In genomic region chr5:180589771-180590542, GRCh38 we compare ENCODE assay signal across 10 cellular contexts. TPM values are rescaled to one million over a fixed set of nuclear protein-coding genes. Genes with fewer than 3 reads are reported as not detected.
DNase-seq lines count a peak whose midpoint lies in the region; ATAC-seq and TF ChIP-seq lines count a peak whose summit lies in the region.
"Had no signal": no experiment of that assay in that cellular context is flagged by ENCODE, and none has a peak within 500 bp of the region (broad histone marks: within the 10 kb centered on the region; RNA-seq: fewer than 3 reads in every experiment).

No MANE protein-coding gene starts in this region.

- ATAC-seq in left lung (peak; percentile 9), HG03045 (IDR thresholded peaks at IDR 0.05; ENCODE audit: unreplicated experiment) (no peak), HG03280 (IDR thresholded peaks at IDR 0.05; ENCODE audit: unreplicated experiment) (no peak)
- ATAC-seq in activated CD4-positive, CD25-positive, alpha-beta regulatory T cell treated with anti-CD3 and anti-CD28 coated beads, Interleukin-2, amount 50 U/mL, for 24 hours = no peak

- H3K4me1 Mint-ChIP-seq in MCF 10A (ENCODE audit: insufficient read depth, unreplicated experiment) = no peaks in the 10 kb centered on the region
- H3K4me1 Mint-ChIP-seq in activated naive CD8-positive, alpha-beta T cell (ENCODE audit: low read depth) = peaks cover 11% of the 10 kb centered on the region

- peak in 1 of 2 donors; percentile 48 for DNase-seq in breast epithelium (ENCODE audit: low spot score in 2 of 2)
- no peak for DNase-seq in MCF 10A (ENCODE audit: unreplicated experiment)
- peak in 1 of 2 donors; percentile 76 for DNase-seq in left lung
- DNase-seq: AML-193; stimulated activated CD4-positive, alpha-beta T cell treated with anti-CD3 and anti-CD28 coated beads, Interleukin-4, amount 100 ng/mL, for 1 hour had no signal

- TF ChIP-seq POLR2A in breast epithelium (IDR thresholded peaks at IDR 0.05) = no peak

- TF ChIP-seq CTCF in breast epithelium (IDR thresholded peaks at IDR 0.05) (no peak), MCF 10A (IDR thresholded peaks at IDR 0.05; ENCODE audit: unreplicated experiment) (no peak), left lung (IDR thresholded peaks at IDR 0.05) (no peak)

- no peak overlapping the region for H3K27ac Mint-ChIP-seq in MCF 10A (ENCODE audit: low read depth, unreplicated experiment)
- no peak overlapping the region for H3K27ac Mint-ChIP-seq in activated naive CD8-positive, alpha-beta T cell

- H3K4me1 ChIP-seq in breast epithelium (peaks cover 0 to 7% of the 10 kb centered on the region in 2 donors), left lung (peaks cover 10 to 26% of the 10 kb centered on the region in 2 donors), thymus (ENCODE audit: control insufficient read depth, insufficient read depth, low read length) (peaks cover 2% of the 10 kb centered on the region)

- BruUV-seq in MCF 10A (replicated peaks; lab: Mats Ljungman, UMichigan) = no TSS peak

- H3K27ac ChIP-seq in breast epithelium = no peak overlapping the region
- no peak overlapping the region for H3K27ac ChIP-seq in left lung
- no peak overlapping the region for H3K27ac ChIP-seq in thymus (ENCODE audit: low read depth)

- WGBS in thymus = 3% methylated on average over 44 of the region's 44 CpGs

- POLR2A ChIA-PET in MCF 10A (lab: Yijun Ruan, JAX) = no interaction called here

- H3K36me3 ChIP-seq in breast epithelium = no peaks in the 10 kb centered on the region
- H3K36me3 ChIP-seq in left lung = no peaks in the 10 kb centered on the region
- H3K36me3 ChIP-seq in thymus (ENCODE audit: control insufficient read depth, insufficient read depth) = no peaks in the 10 kb centered on the region

- H3K4me3 ChIP-seq in breast epithelium (peak overlapping the region in 2 of 3 donors; percentile 43 to 64), left lung (peak overlapping the region; percentile 16 to 23), thymus (ENCODE audit: low read length) (peak overlapping the region; percentile 14)

- H3K36me3 Mint-ChIP-seq in MCF 10A (ENCODE audit: insufficient read depth, unreplicated experiment) = peaks cover 2% of the 10 kb centered on the region
- peaks cover 3% of the 10 kb centered on the region for H3K36me3 Mint-ChIP-seq in activated naive CD8-positive, alpha-beta T cell

- no peaks in the 10 kb centered on the region for H3K9me3 Mint-ChIP-seq in MCF 10A (ENCODE audit: unreplicated experiment)
- no peaks in the 10 kb centered on the region for H3K9me3 Mint-ChIP-seq in activated naive CD8-positive, alpha-beta T cell (ENCODE audit: low read depth)

- H3K27me3 ChIP-seq in breast epithelium (peaks cover 0 to 20% of the 10 kb centered on the region in 2 donors), left lung (peaks cover 27 to 61% of the 10 kb centered on the region in 2 donors), thymus (ENCODE audit: control insufficient read depth, insufficient read depth) (peaks cover 39% of the 10 kb centered on the region)

- CTCF ChIA-PET in MCF 10A (lab: Yijun Ruan, JAX) = interaction anchor here (0.6 to 1.6 kb wide), 3 partner anchors 13 to 338 kb away, joined by 3 to 6 read pairs (median 3); no protein-coding TSS in a partner anchor

- no peak overlapping the region for H3K4me3 Mint-ChIP-seq in MCF 10A (ENCODE audit: unreplicated experiment)
- H3K4me3 Mint-ChIP-seq in activated naive CD8-positive, alpha-beta T cell = peak overlapping the region; percentile 58

- H3K9me3 ChIP-seq in breast epithelium (no peaks in the 10 kb centered on the region), left lung (no peaks in the 10 kb centered on the region), thymus (ENCODE audit: control insufficient read depth) (no peaks in the 10 kb centered on the region)

- H3K27me3 Mint-ChIP-seq in MCF 10A (ENCODE audit: insufficient read depth, unreplicated experiment) = peaks cover 46% of the 10 kb centered on the region
- H3K27me3 Mint-ChIP-seq in activated naive CD8-positive, alpha-beta T cell = peaks cover 27% of the 10 kb centered on the region

- intact Hi-C loops in breast epithelium (cut with DNase I; ENCODE audit: low total_unique reads) = no loop called here
- intact Hi-C loops in MCF 10A (cut with micrococcal nuclease) = no loop called here
- intact Hi-C loops in left lung (cut with DNase I) = no loop called here

RNA-seq across cellular contexts. Expression of gene SCGB3A1, which starts 1.3 kb away (rescaled TPM):
- total RNA-seq in breast epithelium (10 to 100 TPM in 1 of 3 donors, 1 to 10 TPM in 1, not detected in 1; 8.8 to 66.5 TPM), MCF 10A (2022) (not detected in 2 replicates), left lung (100 to 1,000 TPM in 1 of 2 donors, 10 to 100 TPM in 1; 88.8 to 104 TPM)
- polyA plus RNA-seq in thymus = 2.1 TPM

RNA-seq across cellular contexts. Expression of gene FLT4, which starts 59.4 kb away (rescaled TPM):
- total RNA-seq in breast epithelium (10 to 100 TPM in 1 of 3 donors, 1 to 10 TPM in 2; 4.3 to 35.7 (median 7.9) TPM), MCF 10A (2022) (not detected in 2 replicates), left lung (10 to 100 TPM; 21.7 to 24.1 TPM)
- 3.4 TPM for polyA plus RNA-seq in thymus
